In genomic region chr4:75920327-75920726, GRCh38 we compare ENCODE assay signal across 1 cellular context.
TF ChIP-seq lines count a peak whose summit lies in the region.

No MANE protein-coding gene starts in this region.

TF ChIP-seq in IMR-90, 13 proteins besides CTCF, POLR2A, EP300 and RAD21:
- no peak for TF ChIP-seq MAFK (IDR thresholded peaks at IDR 0.05; ENCODE audit: low read depth, low read length)
- TF ChIP-seq BHLHE40 (IDR thresholded peaks at IDR 0.05; ENCODE audit: low read depth, low read length) = no peak
- TF ChIP-seq RCOR1 (IDR thresholded peaks at IDR 0.05; ENCODE audit: insufficient replicate concordance, low read length) = no peak
- TF ChIP-seq MAZ (IDR thresholded peaks at IDR 0.05; ENCODE audit: borderline replicate concordance, low read depth, low read length) = no peak
- TF ChIP-seq SMC3 (IDR thresholded peaks at IDR 0.05; ENCODE audit: low read depth, low read length) = no peak
- no peak for TF ChIP-seq NFE2L2 (IDR thresholded peaks at IDR 0.05; ENCODE audit: low read depth, low read length)
- TF ChIP-seq CHD1 (IDR thresholded peaks at IDR 0.05; ENCODE audit: low read depth, low read length) = no peak
- no peak for TF ChIP-seq RFX5 (IDR thresholded peaks at IDR 0.05; ENCODE audit: low read depth, low read length)
- no peak for TF ChIP-seq MXI1 (IDR thresholded peaks at IDR 0.05; ENCODE audit: borderline replicate concordance, low read depth, low read length)
- no peak for TF ChIP-seq ELK1 (IDR thresholded peaks at IDR 0.05; ENCODE audit: borderline replicate concordance, low read depth, low read length)
TF ChIP-seq in IMR-90: peak in this region for 0.
